ENCODE assay signal across 14 cellular contexts in the genomic region with DNA sequence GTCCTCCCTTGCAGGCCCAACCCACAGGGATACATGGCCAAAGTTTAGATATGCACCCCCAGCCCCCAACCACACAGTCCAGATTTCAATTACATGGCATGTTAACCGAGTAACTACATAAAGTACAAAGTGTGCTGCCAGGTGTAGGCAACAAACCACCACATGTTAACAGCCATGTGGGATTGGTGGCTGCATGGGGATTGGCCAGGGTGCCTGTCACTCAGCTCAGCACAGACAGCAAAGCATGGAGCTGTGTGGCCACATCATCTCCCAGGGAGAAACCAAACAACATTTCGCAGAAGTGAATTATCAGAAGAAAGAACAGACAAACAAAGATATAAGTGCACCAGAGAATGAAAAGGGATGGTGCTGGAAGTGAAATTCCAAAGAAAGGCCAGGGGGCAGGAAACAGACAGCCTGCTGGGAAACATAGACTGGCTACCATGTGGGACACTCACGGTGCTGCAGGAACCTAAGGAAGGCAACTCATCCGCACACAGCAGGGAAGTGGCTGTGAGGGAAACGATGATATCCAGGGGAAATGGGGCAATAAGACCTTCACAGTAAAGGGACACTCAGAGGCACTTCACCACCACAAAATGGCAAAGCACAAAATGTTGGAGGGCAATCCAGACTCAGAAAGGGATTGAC.
DNase-seq lines count a peak whose midpoint lies in the region; ATAC-seq and TF ChIP-seq lines count a peak whose summit lies in the region.
"Had no signal": no experiment of that assay in that cellular context is flagged by ENCODE, and none has a peak within 500 bp of the region (broad histone marks: within the 10 kb centered on the region; RNA-seq: fewer than 3 reads in every experiment).

No MANE protein-coding gene starts in this region.

- no peak overlapping the region for H3K27ac Mint-ChIP-seq in activated CD4-positive, alpha-beta memory T cell treated with anti-CD3 and anti-CD28 coated beads for 36 hours
- H3K27ac Mint-ChIP-seq in activated CD4-positive, alpha-beta memory T cell treated with anti-CD3 and anti-CD28 coated beads, Interleukin-2, amount 10 ng/mL, durations not matched to agents 7 days and 5 days: no peak overlapping the region

- H4K20me1 ChIP-seq in neural cell (ENCODE audit: insufficient read depth): no peaks in the 10 kb centered on the region

- POLR2A ChIA-PET in activated CD4-positive, alpha-beta memory T cell treated with anti-CD3 and anti-CD28 coated beads for 36 hours (lab: Charles Lee): no interaction called here
- POLR2A ChIA-PET in activated CD4-positive, alpha-beta memory T cell treated with anti-CD3 and anti-CD28 coated beads, Interleukin-2, amount 10 ng/mL, durations not matched to agents 7 days and 5 days (lab: Charles Lee): no interaction called here

- no peaks in the 10 kb centered on the region for H3K36me3 Mint-ChIP-seq in activated CD4-positive, alpha-beta memory T cell treated with anti-CD3 and anti-CD28 coated beads for 36 hours
- no peaks in the 10 kb centered on the region for H3K36me3 Mint-ChIP-seq in activated CD4-positive, alpha-beta memory T cell treated with anti-CD3 and anti-CD28 coated beads, Interleukin-2, amount 10 ng/mL, durations not matched to agents 7 days and 5 days (ENCODE audit: low read depth)

- no peak overlapping the region for H3K4me2 ChIP-seq in neural cell (ENCODE audit: low read length)
- H3K4me2 ChIP-seq: KMS-11 had no signal

- WGBS in upper lobe of left lung, 2 donors: 57 to 59% methylated on average over 5 of the region's 5 CpGs

- TF ChIP-seq POLR2A in upper lobe of left lung (IDR thresholded peaks at IDR 0.05): no peak

- no peaks in the 10 kb centered on the region for H3K4me1 Mint-ChIP-seq in activated CD4-positive, alpha-beta memory T cell treated with anti-CD3 and anti-CD28 coated beads for 36 hours (ENCODE audit: low read depth)
- no peaks in the 10 kb centered on the region for H3K4me1 Mint-ChIP-seq in activated CD4-positive, alpha-beta memory T cell treated with anti-CD3 and anti-CD28 coated beads, Interleukin-2, amount 10 ng/mL, durations not matched to agents 7 days and 5 days

- CTCF ChIA-PET in activated CD4-positive, alpha-beta memory T cell treated with anti-CD3 and anti-CD28 coated beads for 36 hours (lab: Charles Lee): no interaction called here
- CTCF ChIA-PET in activated CD4-positive, alpha-beta memory T cell treated with anti-CD3 and anti-CD28 coated beads, Interleukin-2, amount 10 ng/mL, durations not matched to agents 7 days and 5 days (lab: Charles Lee): no interaction called here

- H3K9me3 ChIP-seq in WERI-Rb-1 (ENCODE audit: severe bottlenecking) (peaks cover 5% of the 10 kb centered on the region), neural cell (ENCODE audit: low read length) (no peaks in the 10 kb centered on the region), upper lobe of left lung (no peaks in the 10 kb centered on the region)
- H3K9me3 ChIP-seq: HAP-1, MG63 had no signal

- intact Hi-C loops in activated CD4-positive, alpha-beta memory T cell treated with anti-CD3 and anti-CD28 coated beads for 36 hours (cut with micrococcal nuclease): no loop called here

- no peaks in the 10 kb centered on the region for H3K4me1 ChIP-seq in upper lobe of left lung
- H3K4me1 ChIP-seq: HAP-1 had no signal

- peak; percentile 2 for DNase-seq in activated CD4-positive, alpha-beta memory T cell treated with anti-CD3 and anti-CD28 coated beads for 36 hours
- DNase-seq in activated CD4-positive, alpha-beta memory T cell treated with anti-CD3 and anti-CD28 coated beads, Interleukin-2, amount 10 ng/mL, durations not matched to agents 7 days and 5 days: no peak
- DNase-seq in WERI-Rb-1 (peak; percentile 9), upper lobe of left lung (peak in 1 of 2 donors; percentile 10), COLO829 (ENCODE audit: low spot score) (no peak), DMS153 (lab: John Stamatoyannopoulos, UW) (no peak)
- DNase-seq: C1 segment of cervical spinal cord, MG63, NCI-H1092 treated with DMSO at 0.1 percent for 48 hours, NCI-H2029 had no signal

- H3K9me2 ChIP-seq in neural cell (ENCODE audit: insufficient read depth, low read length): no peaks in the 10 kb centered on the region

- peaks cover 12% of the 10 kb centered on the region for H3K9me3 Mint-ChIP-seq in activated CD4-positive, alpha-beta memory T cell treated with anti-CD3 and anti-CD28 coated beads for 36 hours
- peaks cover 16% of the 10 kb centered on the region for H3K9me3 Mint-ChIP-seq in activated CD4-positive, alpha-beta memory T cell treated with anti-CD3 and anti-CD28 coated beads, Interleukin-2, amount 10 ng/mL, durations not matched to agents 7 days and 5 days

- no peak overlapping the region for H2AFZ ChIP-seq in neural cell (ENCODE audit: low read depth, low read length)

- TF ChIP-seq EP300 in neural cell (conservative IDR thresholded peaks at IDR 0.05; ENCODE audit: poor library complexity, severe bottlenecking): no peak
- no peak for TF ChIP-seq EP300 in upper lobe of left lung (IDR thresholded peaks at IDR 0.05)

- H3K27me3 Mint-ChIP-seq in activated CD4-positive, alpha-beta memory T cell treated with anti-CD3 and anti-CD28 coated beads for 36 hours: no peaks in the 10 kb centered on the region
- H3K27me3 Mint-ChIP-seq in activated CD4-positive, alpha-beta memory T cell treated with anti-CD3 and anti-CD28 coated beads, Interleukin-2, amount 10 ng/mL, durations not matched to agents 7 days and 5 days: no peaks in the 10 kb centered on the region

- H3K4me3 ChIP-seq in WERI-Rb-1 (ENCODE audit: low read depth, low read length): no peak overlapping the region
- no peak overlapping the region for H3K4me3 ChIP-seq in neural cell (ENCODE audit: low read length)
- no peak overlapping the region for H3K4me3 ChIP-seq in upper lobe of left lung
- H3K4me3 ChIP-seq: HAP-1, MG63 had no signal

- H3K27ac ChIP-seq in WERI-Rb-1: no peak overlapping the region
- H3K27ac ChIP-seq in neural cell (ENCODE audit: low read length): peak overlapping the region; percentile 89
- H3K27ac ChIP-seq in upper lobe of left lung: no peak overlapping the region
- H3K27ac ChIP-seq: KMS-11 had no signal

- no peak overlapping the region for H3K4me3 Mint-ChIP-seq in activated CD4-positive, alpha-beta memory T cell treated with anti-CD3 and anti-CD28 coated beads for 36 hours
- no peak overlapping the region for H3K4me3 Mint-ChIP-seq in activated CD4-positive, alpha-beta memory T cell treated with anti-CD3 and anti-CD28 coated beads, Interleukin-2, amount 10 ng/mL, durations not matched to agents 7 days and 5 days

- TF ChIP-seq CTCF in WERI-Rb-1 (IDR thresholded peaks at IDR 0.05; ENCODE audit: low read depth, low read length) (no peak), neural cell (IDR thresholded peaks at IDR 0.05; ENCODE audit: poor library complexity, severe bottlenecking) (no peak), upper lobe of left lung (IDR thresholded peaks at IDR 0.05) (no peak)

- peaks cover 7% of the 10 kb centered on the region for H3F3A ChIP-seq in neural cell (ENCODE audit: insufficient read depth, low read length, poor library complexity, severe bottlenecking)

- ATAC-seq in upper lobe of left lung (ENCODE audit: low FRiP score in 2 of 2) (peak; percentile 9 to 11), HG03196 (IDR thresholded peaks at IDR 0.05; ENCODE audit: unreplicated experiment) (no peak)

- H3K27me3 ChIP-seq in WERI-Rb-1 (ENCODE audit: insufficient read depth, low read depth, severe bottlenecking) (no peaks in the 10 kb centered on the region), neural cell (ENCODE audit: insufficient read depth, low read depth, low read length) (no peaks in the 10 kb centered on the region), upper lobe of left lung (no peaks in the 10 kb centered on the region)
- H3K27me3 ChIP-seq: MG63 had no signal

- H3K79me2 ChIP-seq in neural cell (replicated peaks; ENCODE audit: insufficient read depth, low read length): peaks cover 2% of the 10 kb centered on the region

- TF ChIP-seq RAD21 in neural cell (conservative IDR thresholded peaks at IDR 0.05): no peak

- no peak overlapping the region for H3K9ac ChIP-seq in neural cell (ENCODE audit: low read length)
- H3K9ac ChIP-seq: KMS-11 had no signal

- H3K36me3 ChIP-seq in WERI-Rb-1 (no peaks in the 10 kb centered on the region), neural cell (ENCODE audit: insufficient read depth, low read length) (no peaks in the 10 kb centered on the region), upper lobe of left lung (no peaks in the 10 kb centered on the region)
- H3K36me3 ChIP-seq: HAP-1, MG63 had no signal

TF ChIP-seq in neural cell, 6 proteins besides CTCF, POLR2A, EP300 and RAD21:
- TF ChIP-seq TAF1 (IDR thresholded peaks at IDR 0.05; ENCODE audit: low read depth) (no peak), MXI1 (conservative IDR thresholded peaks at IDR 0.05; ENCODE audit: poor library complexity, severe bottlenecking) (no peak), POLR2AphosphoS5 (IDR thresholded peaks at IDR 0.05) (no peak), SMC3 (conservative IDR thresholded peaks at IDR 0.05; ENCODE audit: poor library complexity) (no peak), EZH2 (IDR thresholded peaks at IDR 0.05; ENCODE audit: borderline replicate concordance, insufficient read depth, low read length, poor library complexity, severe bottlenecking) (no peak)
- TF ChIP-seq, protein P1, sequence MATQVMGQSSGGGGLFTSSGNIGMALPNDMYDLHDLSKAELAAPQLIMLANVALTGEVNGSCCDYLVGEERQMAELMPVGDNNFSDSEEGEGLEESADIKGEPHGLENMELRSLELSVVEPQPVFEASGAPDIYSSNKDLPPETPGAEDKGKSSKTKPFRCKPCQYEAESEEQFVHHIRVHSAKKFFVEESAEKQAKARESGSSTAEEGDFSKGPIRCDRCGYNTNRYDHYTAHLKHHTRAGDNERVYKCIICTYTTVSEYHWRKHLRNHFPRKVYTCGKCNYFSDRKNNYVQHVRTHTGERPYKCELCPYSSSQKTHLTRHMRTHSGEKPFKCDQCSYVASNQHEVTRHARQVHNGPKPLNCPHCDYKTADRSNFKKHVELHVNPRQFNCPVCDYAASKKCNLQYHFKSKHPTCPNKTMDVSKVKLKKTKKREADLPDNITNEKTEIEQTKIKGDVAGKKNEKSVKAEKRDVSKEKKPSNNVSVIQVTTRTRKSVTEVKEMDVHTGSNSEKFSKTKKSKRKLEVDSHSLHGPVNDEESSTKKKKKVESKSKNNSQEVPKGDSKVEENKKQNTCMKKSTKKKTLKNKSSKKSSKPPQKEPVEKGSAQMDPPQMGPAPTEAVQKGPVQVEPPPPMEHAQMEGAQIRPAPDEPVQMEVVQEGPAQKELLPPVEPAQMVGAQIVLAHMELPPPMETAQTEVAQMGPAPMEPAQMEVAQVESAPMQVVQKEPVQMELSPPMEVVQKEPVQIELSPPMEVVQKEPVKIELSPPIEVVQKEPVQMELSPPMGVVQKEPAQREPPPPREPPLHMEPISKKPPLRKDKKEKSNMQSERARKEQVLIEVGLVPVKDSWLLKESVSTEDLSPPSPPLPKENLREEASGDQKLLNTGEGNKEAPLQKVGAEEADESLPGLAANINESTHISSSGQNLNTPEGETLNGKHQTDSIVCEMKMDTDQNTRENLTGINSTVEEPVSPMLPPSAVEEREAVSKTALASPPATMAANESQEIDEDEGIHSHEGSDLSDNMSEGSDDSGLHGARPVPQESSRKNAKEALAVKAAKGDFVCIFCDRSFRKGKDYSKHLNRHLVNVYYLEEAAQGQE (IDR thresholded peaks at IDR 0.05; ENCODE audit: borderline replicate concordance): no peak
TF ChIP-seq in neural cell: peak in this region for 0.

Comparison
In these comparisons a context has a peak if more than half of its experiments do, and no peak if none do; other contexts are left out.
1. DNase-seq: peak in activated CD4-positive, alpha-beta memory T cell treated with anti-CD3 and anti-CD28 coated beads for 36 hours (single experiment) and WERI-Rb-1 (single experiment); none in activated CD4-positive, alpha-beta memory T cell treated with anti-CD3 and anti-CD28 coated beads, Interleukin-2, amount 10 ng/mL, durations not matched to agents 7 days and 5 days (single experiment), COLO829 (single experiment) and DMS153 (single experiment).